In the genomic region with DNA sequence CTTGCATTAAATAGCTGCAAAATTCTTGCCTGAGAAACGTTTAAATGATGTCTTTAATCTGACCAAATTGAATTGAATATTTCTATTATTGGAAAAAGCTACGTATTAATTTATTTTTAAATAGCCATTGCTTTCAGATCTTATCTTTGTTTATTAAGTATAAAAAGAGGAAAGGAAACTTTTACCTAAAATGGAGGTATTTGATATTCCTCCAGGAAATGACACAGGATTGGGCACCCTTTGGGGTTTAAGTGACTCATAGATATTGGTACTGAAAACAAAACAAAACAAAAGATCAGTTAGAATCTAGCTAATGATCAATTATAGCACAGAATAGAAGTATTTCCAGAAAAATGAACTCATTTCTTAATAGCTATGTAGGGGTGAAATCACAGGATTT, we compare ENCODE assay signal across 1 cellular context.
TF ChIP-seq lines count a peak whose summit lies in the region.

No MANE protein-coding gene starts in this region.

TF ChIP-seq in GM12878, 131 proteins besides CTCF, POLR2A, EP300 and RAD21 (continued from another document):
- TF ChIP-seq, protein P1, sequence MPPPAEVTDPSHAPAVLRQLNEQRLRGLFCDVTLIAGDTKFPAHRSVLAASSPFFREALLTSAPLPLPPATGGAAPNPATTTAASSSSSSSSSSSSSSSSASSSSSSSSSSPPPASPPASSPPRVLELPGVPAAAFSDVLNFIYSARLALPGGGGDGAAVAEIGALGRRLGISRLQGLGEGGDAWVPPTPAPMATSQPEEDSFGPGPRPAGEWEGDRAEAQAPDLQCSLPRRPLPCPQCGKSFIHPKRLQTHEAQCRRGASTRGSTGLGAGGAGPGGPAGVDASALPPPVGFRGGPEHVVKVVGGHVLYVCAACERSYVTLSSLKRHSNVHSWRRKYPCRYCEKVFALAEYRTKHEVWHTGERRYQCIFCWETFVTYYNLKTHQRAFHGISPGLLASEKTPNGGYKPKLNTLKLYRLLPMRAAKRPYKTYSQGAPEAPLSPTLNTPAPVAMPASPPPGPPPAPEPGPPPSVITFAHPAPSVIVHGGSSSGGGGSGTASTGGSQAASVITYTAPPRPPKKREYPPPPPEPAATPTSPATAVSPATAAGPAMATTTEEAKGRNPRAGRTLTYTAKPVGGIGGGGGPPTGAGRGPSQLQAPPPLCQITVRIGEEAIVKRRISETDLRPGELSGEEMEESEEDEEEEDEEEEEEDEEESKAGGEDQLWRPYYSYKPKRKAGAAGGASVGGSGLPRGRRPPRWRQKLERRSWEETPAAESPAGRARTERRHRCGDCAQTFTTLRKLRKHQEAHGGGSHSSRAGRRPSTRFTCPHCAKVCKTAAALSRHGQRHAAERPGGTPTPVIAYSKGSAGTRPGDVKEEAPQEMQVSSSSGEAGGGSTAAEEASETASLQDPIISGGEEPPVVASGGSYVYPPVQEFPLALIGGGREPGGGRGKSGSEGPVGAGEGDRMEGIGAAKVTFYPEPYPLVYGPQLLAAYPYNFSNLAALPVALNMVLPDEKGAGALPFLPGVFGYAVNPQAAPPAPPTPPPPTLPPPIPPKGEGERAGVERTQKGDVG (CRISPR knock-in tag; IDR thresholded peaks at IDR 0.05), result no peak
TF ChIP-seq in GM12878: peak in this region for 1.
